19 cellular contexts compared by ENCODE assay signal in genomic region chr22:49761836-49762235, GRCh38.
"Had no signal": no experiment of that assay in that cellular context is flagged by ENCODE, and none has a peak within 500 bp of the region (broad histone marks: within the 10 kb centered on the region; RNA-seq: fewer than 3 reads in every experiment).

No MANE protein-coding gene starts in this region.

- H3K27ac ChIP-seq: dorsolateral prefrontal cortex, psoas muscle, spleen, stomach, thoracic aorta, transverse colon had no signal

- ATAC-seq: esophagus mucosa, left lobe of liver, sciatic nerve had no signal

- H3K4me3 ChIP-seq: dorsolateral prefrontal cortex, psoas muscle, spleen, stomach, thoracic aorta, transverse colon had no signal

- H3K36me3 ChIP-seq: spleen, stomach, thoracic aorta, transverse colon had no signal

- DNase-seq: cortex of kidney; effector CD8-positive, alpha-beta T cell; islet precursor cell; midbrain; naive B cell; occipital lobe; stimulated activated CD4-positive, alpha-beta T cell treated with anti-CD3 and anti-CD28 coated beads, Interleukin-15, amount 100 ng/mL, for 24 hours; stimulated activated CD4-positive, alpha-beta T cell treated with anti-CD3 and anti-CD28 coated beads, Interleukin-1b, Interleukin-23, amount 100 ng/mL, for 48 hours; stimulated activated CD4-positive, alpha-beta T cell treated with anti-CD3 and anti-CD28 coated beads, Interleukin-4, amount 100 ng/mL, for 24 hours; substantia nigra; transverse colon had no signal

- H3K4me1 ChIP-seq: psoas muscle, stomach had no signal

- H3K27me3 ChIP-seq: transverse colon had no signal
